14 cellular contexts compared by ENCODE assay signal in genomic region chr19:50870417-50871089, GRCh38. TPM values are rescaled to one million over a fixed set of nuclear protein-coding genes. Genes with fewer than 3 reads are reported as not detected.
A peak's percentile ranks its signal among the peaks of the same experiment; 100 is the strongest.
DNase-seq lines count a peak whose midpoint lies in the region; ATAC-seq and TF ChIP-seq lines count a peak whose summit lies in the region.
"Had no signal": no experiment of that assay in that cellular context is flagged by ENCODE, and none has a peak within 500 bp of the region (broad histone marks: within the 10 kb centered on the region; RNA-seq: fewer than 3 reads in every experiment).

No MANE protein-coding gene starts in this region.

- no peaks in the 10 kb centered on the region for H3K36me3 ChIP-seq in testis (ENCODE audit: low read depth, missing control alignments)

- no peak for TF ChIP-seq POLR2A in testis (IDR thresholded peaks at IDR 0.05)

- no peak overlapping the region for H3K4me3 ChIP-seq in fibroblast of mammary gland (ENCODE audit: control insufficient read depth, low read depth, low read length)
- peak overlapping the region; percentile 34 to 48 for H3K4me3 ChIP-seq in testis
- H3K4me3 ChIP-seq: lung had no signal

- H3K9me3 ChIP-seq in testis, result no peaks in the 10 kb centered on the region

- no peak for ATAC-seq in GM18870 (IDR thresholded peaks at IDR 0.05; ENCODE audit: unreplicated experiment)
- ATAC-seq: PC-3 had no signal

- intact Hi-C loops in activated naive CD4-positive, alpha-beta T cell treated with anti-CD3 and anti-CD28 coated beads for 36 hours (cut with micrococcal nuclease), result no loop called here
- intact Hi-C loops in testis (cut with DNase I; ENCODE audit: low total_unique reads), result no loop called here

- WGBS in testis, 2 donors, result 60% methylated on average over 20 to 26 of the region's 26 CpGs

- H3K4me3 Mint-ChIP-seq in activated naive CD4-positive, alpha-beta T cell treated with anti-CD3 and anti-CD28 coated beads for 36 hours, result no peak overlapping the region

- H3K4me1 ChIP-seq in testis, result no peaks in the 10 kb centered on the region

- in situ Hi-C loops in SK-MEL-5 (cut with HindIII; ENCODE audit: low pct_unique_long_range_greater_than_20kb, low sequenced_read_pairs), result no loop called here

- CTCF ChIA-PET in activated naive CD4-positive, alpha-beta T cell treated with anti-CD3 and anti-CD28 coated beads for 36 hours (lab: Charles Lee), result no interaction called here

- H3K9me3 Mint-ChIP-seq in activated naive CD4-positive, alpha-beta T cell treated with anti-CD3 and anti-CD28 coated beads for 36 hours, result no peaks in the 10 kb centered on the region

- peaks cover 25% of the 10 kb centered on the region for H3K27me3 Mint-ChIP-seq in activated naive CD4-positive, alpha-beta T cell treated with anti-CD3 and anti-CD28 coated beads for 36 hours (ENCODE audit: low read depth)

- H3K36me3 Mint-ChIP-seq in activated naive CD4-positive, alpha-beta T cell treated with anti-CD3 and anti-CD28 coated beads for 36 hours (ENCODE audit: low read depth), result no peaks in the 10 kb centered on the region

- peak; percentile 54 for DNase-seq in activated naive CD4-positive, alpha-beta T cell treated with anti-CD3 and anti-CD28 coated beads for 36 hours
- DNase-seq in activated naive CD4-positive, alpha-beta T cell (lab: John Stamatoyannopoulos, UW), result no peak
- DNase-seq in SK-MEL-5 (ENCODE audit: low read depth, low spot score), result peak; percentile 93
- peak; percentile 4 for DNase-seq in fibroblast of mammary gland (ENCODE audit: low read depth)
- peak; percentile 86 for DNase-seq in testis
- no peak for DNase-seq in NCI-H2227 treated with DMSO at 0.1 percent for 48 hours (lab: John Stamatoyannopoulos, UW)
- no peak for DNase-seq in NOMO-1 treated with dmso at 0.1 percent for 144 hours (lab: John Stamatoyannopoulos, UW; ENCODE audit: unreplicated experiment)
- DNase-seq: head of caudate nucleus, NCI-H1694, PC-3 had no signal

- H3K4me1 Mint-ChIP-seq in activated naive CD4-positive, alpha-beta T cell treated with anti-CD3 and anti-CD28 coated beads for 36 hours (ENCODE audit: low read depth), result no peaks in the 10 kb centered on the region

- H3K27ac ChIP-seq in testis, result no peak overlapping the region

- no peak overlapping the region for H3K27ac Mint-ChIP-seq in activated naive CD4-positive, alpha-beta T cell treated with anti-CD3 and anti-CD28 coated beads for 36 hours

- H3K27me3 ChIP-seq in testis, result no peaks in the 10 kb centered on the region

- TF ChIP-seq CTCF in fibroblast of mammary gland (conservative IDR thresholded peaks at IDR 0.05; ENCODE audit: control insufficient read depth, insufficient read depth, low read depth, low read length) (no peak), testis (IDR thresholded peaks at IDR 0.05) (peak in 2 of 3 experiments; percentile 19 to 64)

RNA-seq across cellular contexts. Expression of gene KLK2, which starts 2.7 kb away (rescaled TPM):
- not detected for total RNA-seq in activated naive CD4-positive, alpha-beta T cell treated with anti-CD3 and anti-CD28 coated beads for 36 hours
- total RNA-seq in SK-MEL-5 (2014; rRNA removed; shearing (Covaris generic)), result 0.96 and 2.0 TPM in 2 replicates
- 0.63 and 4.5 TPM in 2 replicates for polyA plus RNA-seq in SK-MEL-5 (2015; cell fraction: cytosol; rRNA removed)
- 19.7 and 22.8 TPM in 2 replicates for polyA plus RNA-seq in SK-MEL-5 (2015; cell fraction: nucleus; rRNA removed)
- 10 to 100 TPM; 19.3 to 38.3 TPM for total RNA-seq in testis
- 30.7 TPM for polyA plus RNA-seq in testis (ENCODE audit: insufficient read depth, low read depth, low replicate concordance)
- total RNA-seq: lung, omental fat pad, PC-3, temporal lobe had no signal
- polyA plus RNA-seq: lung had no signal

RNA-seq across cellular contexts. Expression of gene KLK3, which starts 15.8 kb away (rescaled TPM):
- not detected for total RNA-seq in activated naive CD4-positive, alpha-beta T cell treated with anti-CD3 and anti-CD28 coated beads for 36 hours
- not detected in 2 replicates for total RNA-seq in SK-MEL-5 (2014; rRNA removed; shearing (Covaris generic))
- polyA plus RNA-seq in SK-MEL-5 (2015; cell fraction: cytosol; rRNA removed), result not detected in 2 replicates
- polyA plus RNA-seq in SK-MEL-5 (2015; cell fraction: nucleus; rRNA removed), result not detected in 2 replicates
- under 1 TPM; 0.63 to 0.81 TPM for total RNA-seq in testis
- polyA plus RNA-seq in testis (ENCODE audit: insufficient read depth, low read depth, low replicate concordance), result 1.3 TPM
- total RNA-seq: lung, omental fat pad, PC-3, temporal lobe had no signal
- polyA plus RNA-seq: lung had no signal

RNA-seq across cellular contexts. Expression of gene KLK15, which starts 37.2 kb away (rescaled TPM):
- total RNA-seq in activated naive CD4-positive, alpha-beta T cell treated with anti-CD3 and anti-CD28 coated beads for 36 hours, result not detected
- total RNA-seq in SK-MEL-5 (2014; rRNA removed; shearing (Covaris generic)), result not detected in 2 replicates
- 0.23 and 1.1 TPM in 2 replicates for polyA plus RNA-seq in SK-MEL-5 (2015; cell fraction: cytosol; rRNA removed)
- 1.1 TPM in 1 of 2 replicates, not detected in the other for polyA plus RNA-seq in SK-MEL-5 (2015; cell fraction: nucleus; rRNA removed)
- total RNA-seq in testis, result 1 to 10 TPM; 5.5 to 9.0 TPM
- 7.4 TPM for polyA plus RNA-seq in testis (ENCODE audit: insufficient read depth, low read depth, low replicate concordance)
- total RNA-seq: lung, omental fat pad, temporal lobe had no signal
- polyA plus RNA-seq: lung had no signal

RNA-seq across cellular contexts. Expression of gene KLK4, which starts 40.6 kb away (rescaled TPM):
- total RNA-seq in activated naive CD4-positive, alpha-beta T cell treated with anti-CD3 and anti-CD28 coated beads for 36 hours, result not detected
- total RNA-seq in SK-MEL-5 (2014; rRNA removed; shearing (Covaris generic)), result 1.0 TPM in 1 of 2 replicates, not detected in the other
- polyA plus RNA-seq in SK-MEL-5 (2015; cell fraction: cytosol; rRNA removed), result 0.25 and 0.95 TPM in 2 replicates
- polyA plus RNA-seq in SK-MEL-5 (2015; cell fraction: nucleus; rRNA removed), result not detected in 2 replicates
- total RNA-seq in testis, result under 1 TPM; 0.31 to 0.55 TPM
- polyA plus RNA-seq in testis (ENCODE audit: insufficient read depth, low read depth, low replicate concordance), result 2.9 TPM
- total RNA-seq: lung, omental fat pad, PC-3, temporal lobe had no signal

RNA-seq across cellular contexts. Expression of gene KLK1, which starts 47.0 kb away (rescaled TPM):
- total RNA-seq in activated naive CD4-positive, alpha-beta T cell treated with anti-CD3 and anti-CD28 coated beads for 36 hours, result 1 to 10 TPM in 1 of 2 experiments, under 1 TPM in 1; 0.79 to 1.1 TPM
- total RNA-seq in SK-MEL-5 (2014; rRNA removed; shearing (Covaris generic)), result not detected in 2 replicates
- polyA plus RNA-seq in SK-MEL-5 (2015; cell fraction: cytosol; rRNA removed), result 0.56 and 2.8 TPM in 2 replicates
- polyA plus RNA-seq in SK-MEL-5 (2015; cell fraction: nucleus; rRNA removed), result 0.91 and 2.6 TPM in 2 replicates
- 1 to 10 TPM in 1 of 2 donors, under 1 TPM in 1; 0.43 to 1.2 TPM for total RNA-seq in testis
- 2.7 TPM for polyA plus RNA-seq in testis (ENCODE audit: insufficient read depth, low read depth, low replicate concordance)
- total RNA-seq: PC-3 had no signal

Comparison
In these comparisons a context has a peak if more than half of its experiments do, and no peak if none do; other contexts are left out.
1. DNase-seq: peak in activated naive CD4-positive, alpha-beta T cell treated with anti-CD3 and anti-CD28 coated beads for 36 hours (single experiment), SK-MEL-5 (single experiment), fibroblast of mammary gland (single experiment) and testis (single experiment); none in activated naive CD4-positive, alpha-beta T cell (0 of 4), NCI-H2227 treated with DMSO at 0.1 percent for 48 hours (single experiment) and NOMO-1 treated with dmso at 0.1 percent for 144 hours (single experiment).